Comparison of ENCODE assay signal across 33 cellular contexts in genomic region chr15:40988157-40988556, GRCh38. TPM values are rescaled to one million over a fixed set of nuclear protein-coding genes. Genes with fewer than 3 reads are reported as not detected.
"Had no signal": no experiment of that assay in that cellular context is flagged by ENCODE, and none has a peak within 500 bp of the region (broad histone marks: within the 10 kb centered on the region; RNA-seq: fewer than 3 reads in every experiment).

No MANE protein-coding gene starts in this region.

- FAIRE-seq: astrocyte, bronchial epithelial cell had no signal

- H3K4me1 ChIP-seq: body of pancreas, breast epithelium had no signal

- H3K27ac ChIP-seq: adrenal gland, ascending aorta, body of pancreas, brain microvascular endothelial cell, breast epithelium, cardiac muscle cell had no signal

- H3K36me3 ChIP-seq: breast epithelium had no signal

- DNase-seq: activated effector memory CD4-positive, alpha-beta T cell treated with anti-CD3 and anti-CD28 coated beads, Interleukin-2, amount 50 U/mL, for 16 hours; activated effector memory CD4-positive, alpha-beta T cell treated with Interleukin-2 at 50 U/mL for 16 hours; activated gamma-delta T cell; activated gamma-delta T cell treated with Interleukin-2 at 50 U/mL for 16 hours; activated naive CD4-positive, alpha-beta T cell; activated naive CD4-positive, alpha-beta T cell treated with anti-CD3 and anti-CD28 coated beads for 36 hours; activated naive CD4-positive, alpha-beta T cell treated with anti-CD3 and anti-CD28 coated beads, Interleukin-2, amount 10 ng/mL, durations not matched to agents 7 days and 5 days; activated naive CD4-positive, alpha-beta T cell treated with anti-CD3 and anti-CD28 coated beads, Interleukin-2, amount 50 U/mL, for 16 hours; activated naive CD4-positive, alpha-beta T cell treated with Interleukin-2 at 50 U/mL for 16 hours; activated naive CD8-positive, alpha-beta T cell treated with anti-CD3 and anti-CD28 coated beads for 36 hours; activated naive CD8-positive, alpha-beta T cell treated with anti-CD3 and anti-CD28 coated beads, Interleukin-2, amount 10 ng/mL, durations not matched to agents 7 days and 5 days; activated naive CD8-positive, alpha-beta T cell treated with anti-CD3 and anti-CD28 coated beads, Interleukin-2, amount 50 U/mL, for 24 hours; activated T-cell treated with anti-CD3 and anti-CD28 coated beads, Interleukin-2, amount 50 U/mL, for 24 hours; activated T-cell treated with anti-CD3 and anti-CD28 coated beads, Interleukin-2, amount 50 U/mL, for 4 hours; activated T-cell treated with anti-CD3 and anti-CD28 coated beads, Interleukin-2, amount 50 U/mL, for 48 hours; activated T-cell treated with anti-CD3 and anti-CD28 coated beads, Interleukin-2, amount 50 U/mL, for 72 hours; adrenal gland; amniotic stem cell; amygdala; anterior cingulate cortex; aorta; body of pancreas; brain microvascular endothelial cell; caudate nucleus; central memory CD4-positive, alpha-beta T cell; cerebellar nuclear complex had no signal

- H3K4me3 ChIP-seq: adrenal gland, ascending aorta, body of pancreas, breast epithelium, cardiac muscle cell had no signal

- ATAC-seq: activated naive CD4-positive, alpha-beta T cell treated with anti-CD3 and anti-CD28 coated beads, Interleukin-2, amount 50 U/mL, for 72 hours; activated naive CD8-positive, alpha-beta T cell treated with anti-CD3 and anti-CD28 coated beads, Interleukin-2, amount 50 U/mL, for 24 hours; activated T-cell treated with anti-CD3 and anti-CD28 coated beads, Interleukin-2, amount 50 U/mL, for 4 hours; activated T-cell treated with anti-CD3 and anti-CD28 coated beads, Interleukin-2, amount 50 U/mL, for 72 hours; activated T-helper 17 cell treated with anti-CD3 and anti-CD28 coated beads, Interleukin-2, amount 50 U/mL, for 72 hours; body of pancreas had no signal

- H3K9me3 ChIP-seq: adrenal gland, ascending aorta, body of pancreas, breast epithelium had no signal

- H3K27me3 ChIP-seq: adrenal gland, ascending aorta, body of pancreas, brain microvascular endothelial cell, breast epithelium, cardiac muscle cell had no signal

RNA-seq across cellular contexts. Expression of gene DLL4, which starts 59.0 kb away (rescaled TPM):
- total RNA-seq: activated naive CD8-positive, alpha-beta T cell treated with anti-CD3 and anti-CD28 coated beads for 36 hours; activated T-helper 17 cell treated with anti-CD3 and anti-CD28 coated beads, Interleukin-2, amount 50 U/mL, for 72 hours; bronchial epithelial cell had no signal
- polyA plus RNA-seq: cardiac muscle cell had no signal
